In genomic region chr17:52079496-52079895, GRCh38 we compare ENCODE assay signal across 29 cellular contexts.
"Had no signal": no experiment of that assay in that cellular context is flagged by ENCODE, and none has a peak within 500 bp of the region (broad histone marks: within the 10 kb centered on the region; RNA-seq: fewer than 3 reads in every experiment).

No MANE protein-coding gene starts in this region.

- H3K4me3 ChIP-seq: left ventricle myocardium inferior, lung, neural progenitor cell, ovary, right atrium auricular region, right lobe of liver, skin epidermis, stomach, testis, thyroid gland, transverse colon, uterus had no signal

- H3K36me3 ChIP-seq: left ventricle myocardium inferior, neural progenitor cell, neutrophil, ovary, right atrium auricular region, right lobe of liver, stomach, thyroid gland, transverse colon, uterus had no signal

- H3K27ac ChIP-seq: left ventricle myocardium inferior, neural progenitor cell, neutrophil, ovary, right atrium auricular region, right lobe of liver, skin epidermis, stomach, testis, thyroid gland, transverse colon, uterus had no signal

- H3K36me3 Mint-ChIP-seq: memory B cell; naive B cell; natural killer cell; neural progenitor cell; stimulated activated naive B cell treated with anti-CD40 and anti-IgM and Interleukin-4, amounts not matched to agents 10 μg/mL and 1 μg/mL and 100 μg/mL, for 72 hours had no signal

- H2AFZ ChIP-seq: neural progenitor cell had no signal

- H3K9me3 ChIP-seq: left ventricle myocardium inferior, neutrophil, ovary, right atrium auricular region, right lobe of liver, stomach, testis, thyroid gland, transverse colon, uterus had no signal

- H3K27ac Mint-ChIP-seq: memory B cell; naive B cell; natural killer cell; nephron progenitor cell; neural progenitor cell; progenitor cell of endocrine pancreas; stimulated activated naive B cell treated with anti-CD40 and anti-IgM and Interleukin-4, amounts not matched to agents 10 μg/mL and 1 μg/mL and 100 μg/mL, for 72 hours had no signal

- H3K9ac ChIP-seq: neural progenitor cell had no signal

- H3K27me3 ChIP-seq: neural progenitor cell, neutrophil, ovary, right atrium auricular region, right lobe of liver, stomach, testis, thyroid gland, transverse colon, uterus had no signal

- H3K27me3 Mint-ChIP-seq: memory B cell; naive B cell; progenitor cell of endocrine pancreas; stimulated activated naive B cell treated with anti-CD40 and anti-IgM and Interleukin-4, amounts not matched to agents 10 μg/mL and 1 μg/mL and 100 μg/mL, for 72 hours had no signal

- DNase-seq: head of caudate nucleus; hippocampal formation; kidney; left colon; left ventricle myocardium inferior; naive B cell; natural killer cell; nephron progenitor cell; occipital lobe; ovary; right lobe of liver; stimulated activated CD4-positive, alpha-beta T cell treated with anti-CD3 and anti-CD28 coated beads, Interleukin-12 subunit alpha, Interleukin-12 subunit beta, amount 100 ng/mL, for 4 hours; stimulated activated CD4-positive, alpha-beta T cell treated with anti-CD3 and anti-CD28 coated beads, Interleukin-15, amount 100 ng/mL, for 24 hours; stimulated activated CD4-positive, alpha-beta T cell treated with anti-CD3 and anti-CD28 coated beads, Interleukin-2, amount 100 ng/mL, for 24 hours; stimulated activated CD4-positive, alpha-beta T cell treated with anti-CD3 and anti-CD28 coated beads, Interleukin-4, amount 100 ng/mL, for 1 hour; stimulated activated naive B cell treated with anti-CD40 and anti-IgM and Interleukin-4, amounts not matched to agents 10 μg/mL and 1 μg/mL and 100 μg/mL, for 72 hours; stimulated activated naive CD8-positive, alpha-beta T cell treated with anti-CD3 and anti-CD28 coated beads, Interleukin-15, Interleukin-2, amounts not matched to agents 100 U/mL and 50 U/mL, for 24 hours; stomach; testis; thyroid gland; transverse colon; uterus had no signal

- H3K4me1 ChIP-seq: left ventricle myocardium inferior, neural progenitor cell, right atrium auricular region, right lobe of liver, stomach, testis, thyroid gland, transverse colon, uterus had no signal

- ATAC-seq: left colon; natural killer cell; right lobe of liver; stimulated activated naive B cell treated with anti-CD40 and anti-IgM and Interleukin-4, amounts not matched to agents 10 μg/mL and 1 μg/mL and 100 μg/mL, for 72 hours; stimulated activated naive CD8-positive, alpha-beta T cell treated with anti-CD3 and anti-CD28 coated beads, Interleukin-15, Interleukin-2, amounts not matched to agents 100 U/mL and 50 U/mL, for 24 hours had no signal

- H3K4me3 Mint-ChIP-seq: memory B cell; naive B cell; natural killer cell; nephron progenitor cell; neural progenitor cell; stimulated activated naive B cell treated with anti-CD40 and anti-IgM and Interleukin-4, amounts not matched to agents 10 μg/mL and 1 μg/mL and 100 μg/mL, for 72 hours had no signal

- FAIRE-seq: kidney had no signal

- H3K9me3 Mint-ChIP-seq: nephron progenitor cell, neural progenitor cell had no signal

- H3K4me1 Mint-ChIP-seq: memory B cell; naive B cell; natural killer cell; nephron progenitor cell; neural progenitor cell; stimulated activated naive B cell treated with anti-CD40 and anti-IgM and Interleukin-4, amounts not matched to agents 10 μg/mL and 1 μg/mL and 100 μg/mL, for 72 hours had no signal

- H3K4me2 ChIP-seq: neural progenitor cell had no signal
